In the genomic region with DNA sequence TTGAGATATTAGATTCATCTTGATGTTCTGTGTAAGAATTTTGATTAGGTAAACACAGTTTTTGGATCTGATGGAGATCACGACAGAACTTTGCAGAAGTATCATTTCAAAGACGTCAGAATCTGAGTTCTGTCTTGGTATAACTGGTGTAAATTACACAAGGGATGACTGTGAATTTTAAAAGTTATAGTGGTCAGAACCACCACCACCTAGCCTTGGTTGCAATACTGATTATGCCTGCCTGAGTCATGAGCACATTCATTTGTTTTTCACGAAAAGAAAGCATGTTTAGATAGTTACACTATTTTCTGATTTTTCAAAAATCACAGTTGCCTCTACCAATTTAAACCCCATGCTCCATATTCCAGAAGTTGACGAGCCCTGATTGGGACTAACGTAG, we compare ENCODE assay signal across 19 cellular contexts. TPM values are rescaled to one million over a fixed set of nuclear protein-coding genes. Genes with fewer than 3 reads are reported as not detected.
DNase-seq lines count a peak whose midpoint lies in the region; ATAC-seq and TF ChIP-seq lines count a peak whose summit lies in the region.
"Had no signal": no experiment of that assay in that cellular context is flagged by ENCODE, and none has a peak within 500 bp of the region (broad histone marks: within the 10 kb centered on the region; RNA-seq: fewer than 3 reads in every experiment).

No MANE protein-coding gene starts in this region.

- no peak overlapping the region for H3K27ac ChIP-seq in CD4-positive, alpha-beta T cell (ENCODE audit: low read depth, low read length)
- H3K27ac ChIP-seq: dorsolateral prefrontal cortex, prostate gland, transverse colon had no signal

- TF ChIP-seq CTCF in CD4-positive, alpha-beta T cell (IDR thresholded peaks at IDR 0.05): no peak
- no peak for TF ChIP-seq CTCF in astrocyte of the spinal cord (IDR thresholded peaks at IDR 0.05; ENCODE audit: low read depth, low read length)

- H3K27ac Mint-ChIP-seq in CD4-positive, alpha-beta T cell: peak overlapping the region; percentile 65
- peak overlapping the region; percentile 11 to 13 for H3K27ac Mint-ChIP-seq in natural killer cell treated with Interleukin-12 subunit alpha and Interleukin-12 subunit beta and Interleukin-15 and Interleukin-18, amount 100 ng/mL, for 72 hours
- no peak overlapping the region for H3K27ac Mint-ChIP-seq in activated CD8-positive, alpha-beta memory T cell treated with anti-CD3 and anti-CD28 coated beads, Interleukin-2, amount 10 ng/mL, durations not matched to agents 7 days and 5 days

- H3K4me3 ChIP-seq in astrocyte of the spinal cord (ENCODE audit: low read depth, low read length): no peak overlapping the region
- H3K4me3 ChIP-seq: body of pancreas, dorsolateral prefrontal cortex, prostate gland, transverse colon had no signal

- no peaks in the 10 kb centered on the region for H3K27me3 ChIP-seq in CD4-positive, alpha-beta T cell (ENCODE audit: control insufficient read depth, insufficient read depth, low read length)
- H3K27me3 ChIP-seq: body of pancreas, dorsolateral prefrontal cortex, transverse colon had no signal

- CTCF ChIA-PET in CD4-positive, alpha-beta T cell (lab: Charles Lee): interaction anchor here (0.6 to 1.7 kb wide), 2 partner anchors 40 to 150 kb away, joined by 3 to 4 read pairs; a partner anchor contains a TSS
- CTCF ChIA-PET in activated CD8-positive, alpha-beta memory T cell treated with anti-CD3 and anti-CD28 coated beads, Interleukin-2, amount 10 ng/mL, durations not matched to agents 7 days and 5 days (lab: Charles Lee): interaction anchor here (1.2 kb wide), 1 partner anchor 14 kb away, joined by 4 read pairs; no protein-coding TSS in a partner anchor

- peaks cover 54% of the 10 kb centered on the region for H3K36me3 Mint-ChIP-seq in CD4-positive, alpha-beta T cell (ENCODE audit: low read depth)
- H3K36me3 Mint-ChIP-seq in natural killer cell treated with Interleukin-12 subunit alpha and Interleukin-12 subunit beta and Interleukin-15 and Interleukin-18, amount 100 ng/mL, for 72 hours: no peaks in the 10 kb centered on the region
- peaks cover 24% of the 10 kb centered on the region for H3K36me3 Mint-ChIP-seq in activated CD8-positive, alpha-beta memory T cell treated with anti-CD3 and anti-CD28 coated beads, Interleukin-2, amount 10 ng/mL, durations not matched to agents 7 days and 5 days

- in situ Hi-C loops in astrocyte of the spinal cord (cut with HindIII; ENCODE audit: low sequenced_read_pairs) (no loop called here), ACHN (cut with HindIII; ENCODE audit: low pct_ligation_motif_present, low pct_unique_long_range_greater_than_20kb, low sequenced_read_pairs) (no loop called here)

- H3K9me3 ChIP-seq in CD4-positive, alpha-beta T cell (ENCODE audit: control insufficient read depth, low read length): no peaks in the 10 kb centered on the region
- H3K9me3 ChIP-seq: body of pancreas, prostate gland, transverse colon had no signal

- H3K4me3 Mint-ChIP-seq in CD4-positive, alpha-beta T cell: no peak overlapping the region
- H3K4me3 Mint-ChIP-seq in natural killer cell treated with Interleukin-12 subunit alpha and Interleukin-12 subunit beta and Interleukin-15 and Interleukin-18, amount 100 ng/mL, for 72 hours: no peak overlapping the region
- no peak overlapping the region for H3K4me3 Mint-ChIP-seq in activated CD8-positive, alpha-beta memory T cell treated with anti-CD3 and anti-CD28 coated beads, Interleukin-2, amount 10 ng/mL, durations not matched to agents 7 days and 5 days
- H3K4me3 Mint-ChIP-seq: CD4-positive, CD25-positive, alpha-beta regulatory T cell; nephron progenitor cell had no signal

- no peak for ATAC-seq in CD4-positive, alpha-beta T cell (ENCODE audit: poor library complexity)
- no peak for ATAC-seq in natural killer cell treated with Interleukin-12 subunit alpha and Interleukin-12 subunit beta and Interleukin-15 and Interleukin-18, amount 100 ng/mL, for 72 hours
- ATAC-seq in GM21526 (IDR thresholded peaks at IDR 0.05; ENCODE audit: low FRiP score, unreplicated experiment): no peak
- no peak for ATAC-seq in activated CD8-positive, alpha-beta memory T cell treated with anti-CD3 and anti-CD28 coated beads, Interleukin-2, amount 10 ng/mL, durations not matched to agents 7 days and 5 days
- ATAC-seq: body of pancreas, esophagus mucosa, Right ventricle myocardium inferior had no signal

- POLR2A ChIA-PET in CD4-positive, alpha-beta T cell (lab: Charles Lee): no interaction called here

- H3K27me3 Mint-ChIP-seq in CD4-positive, alpha-beta T cell: no peaks in the 10 kb centered on the region
- no peaks in the 10 kb centered on the region for H3K27me3 Mint-ChIP-seq in natural killer cell treated with Interleukin-12 subunit alpha and Interleukin-12 subunit beta and Interleukin-15 and Interleukin-18, amount 100 ng/mL, for 72 hours
- no peaks in the 10 kb centered on the region for H3K27me3 Mint-ChIP-seq in activated CD8-positive, alpha-beta memory T cell treated with anti-CD3 and anti-CD28 coated beads, Interleukin-2, amount 10 ng/mL, durations not matched to agents 7 days and 5 days
- H3K27me3 Mint-ChIP-seq: CD4-positive, CD25-positive, alpha-beta regulatory T cell had no signal

- H3K4me1 Mint-ChIP-seq in CD4-positive, alpha-beta T cell (ENCODE audit: low read depth): peaks cover 47% of the 10 kb centered on the region
- peaks cover 41 to 42% of the 10 kb centered on the region in 2 donors for H3K4me1 Mint-ChIP-seq in natural killer cell treated with Interleukin-12 subunit alpha and Interleukin-12 subunit beta and Interleukin-15 and Interleukin-18, amount 100 ng/mL, for 72 hours (ENCODE audit: low read depth in 2 of 2)
- peaks cover 31% of the 10 kb centered on the region for H3K4me1 Mint-ChIP-seq in activated CD8-positive, alpha-beta memory T cell treated with anti-CD3 and anti-CD28 coated beads, Interleukin-2, amount 10 ng/mL, durations not matched to agents 7 days and 5 days

- H3K9me3 Mint-ChIP-seq in CD4-positive, alpha-beta T cell: no peaks in the 10 kb centered on the region
- H3K9me3 Mint-ChIP-seq in natural killer cell treated with Interleukin-12 subunit alpha and Interleukin-12 subunit beta and Interleukin-15 and Interleukin-18, amount 100 ng/mL, for 72 hours: no peaks in the 10 kb centered on the region
- no peaks in the 10 kb centered on the region for H3K9me3 Mint-ChIP-seq in activated CD8-positive, alpha-beta memory T cell treated with anti-CD3 and anti-CD28 coated beads, Interleukin-2, amount 10 ng/mL, durations not matched to agents 7 days and 5 days (ENCODE audit: low read depth)
- H3K9me3 Mint-ChIP-seq: CD4-positive, CD25-positive, alpha-beta regulatory T cell; nephron progenitor cell had no signal

- intact Hi-C loops in CD4-positive, alpha-beta T cell (cut with DNase I, micrococcal nuclease): loop anchor here in 1 of 2 experiments (10.0 kb wide), 1 partner anchor 50 kb away; no protein-coding TSS in a partner anchor

- no peak for DNase-seq in CD4-positive, alpha-beta T cell
- peak; percentile 62 for DNase-seq in HCEC 1CT
- DNase-seq in astrocyte of the spinal cord (ENCODE audit: low read depth, low spot score): peak; percentile 28
- DNase-seq in natural killer cell treated with Interleukin-12 subunit alpha and Interleukin-12 subunit beta and Interleukin-15 and Interleukin-18, amount 100 ng/mL, for 72 hours (ENCODE audit: low spot score): no peak
- no peak for DNase-seq in ACHN
- DNase-seq in activated CD8-positive, alpha-beta memory T cell treated with anti-CD3 and anti-CD28 coated beads, Interleukin-2, amount 10 ng/mL, durations not matched to agents 7 days and 5 days: no peak
- DNase-seq: activated naive CD4-positive, alpha-beta T cell treated with Interleukin-2 at 50 U/mL for 16 hours; body of pancreas; CD4-positive, CD25-positive, alpha-beta regulatory T cell; dorsolateral prefrontal cortex; mesenchymal stem cell; NCI-H2029; NCI-H510A; nephron progenitor cell; transverse colon had no signal

RNA-seq across cellular contexts. Expression of a gene that starts 54.8 kb away (rescaled TPM):
- total RNA-seq in CD4-positive, alpha-beta T cell: 10 to 100 TPM; 44.2 to 50.1 TPM
- 10 to 100 TPM; 57.7 to 78.1 TPM for total RNA-seq in natural killer cell treated with Interleukin-12 subunit alpha and Interleukin-12 subunit beta and Interleukin-15 and Interleukin-18, amount 100 ng/mL, for 72 hours
- 10 to 100 TPM; 41.9 to 44.5 TPM for total RNA-seq in activated CD8-positive, alpha-beta memory T cell treated with anti-CD3 and anti-CD28 coated beads, Interleukin-2, amount 10 ng/mL, durations not matched to agents 7 days and 5 days

Comparison
In these comparisons a context has a peak if more than half of its experiments do, and no peak if none do; other contexts are left out.
1. DNase-seq: peak in HCEC 1CT (single experiment) and astrocyte of the spinal cord (single experiment); none in CD4-positive, alpha-beta T cell (0 of 10), natural killer cell treated with Interleukin-12 subunit alpha and Interleukin-12 subunit beta and Interleukin-15 and Interleukin-18, amount 100 ng/mL, for 72 hours (single experiment), ACHN (single experiment) and activated CD8-positive, alpha-beta memory T cell treated with anti-CD3 and anti-CD28 coated beads, Interleukin-2, amount 10 ng/mL, durations not matched to agents 7 days and 5 days (single experiment).